Comparison of ENCODE assay signal across 10 cellular contexts in genomic region chr17:78125138-78125913, GRCh38. TPM values are rescaled to one million over a fixed set of nuclear protein-coding genes. Genes with fewer than 3 reads are reported as not detected.
A peak's percentile ranks its signal among the peaks of the same experiment; 100 is the strongest.
DNase-seq lines count a peak whose midpoint lies in the region; ATAC-seq and TF ChIP-seq lines count a peak whose summit lies in the region.
"Had no signal": no experiment of that assay in that cellular context is flagged by ENCODE, and none has a peak within 500 bp of the region (broad histone marks: within the 10 kb centered on the region; RNA-seq: fewer than 3 reads in every experiment).

No MANE protein-coding gene starts in this region.

- H3K27ac Mint-ChIP-seq in activated T-helper 2 cell treated with anti-CD3 and anti-CD28 coated beads, Interferon-gamma antibody, Interleukin-2, Interleukin-4, amounts not matched to agents 10 μg/mL and 5 μg/mL and 100 μg/mL, durations not matched to agents 14 hours and 24 hours and 36 hours = peak overlapping the region; percentile 70

- H3K27me3 ChIP-seq in BLaER1 (no peaks in the 10 kb centered on the region), HL-60 (ENCODE audit: insufficient read depth, poor library complexity, severe bottlenecking) (no peaks in the 10 kb centered on the region), mononuclear cell (ENCODE audit: insufficient read depth, low read length) (no peaks in the 10 kb centered on the region)

- peaks cover 38% of the 10 kb centered on the region for H4K20me1 ChIP-seq in BLaER1

- H3K27me3 Mint-ChIP-seq in activated T-helper 2 cell treated with anti-CD3 and anti-CD28 coated beads, Interferon-gamma antibody, Interleukin-2, Interleukin-4, amounts not matched to agents 10 μg/mL and 5 μg/mL and 100 μg/mL, durations not matched to agents 14 hours and 24 hours and 36 hours (ENCODE audit: low read depth) = no peaks in the 10 kb centered on the region

- H3K27ac ChIP-seq in BLaER1 (peak overlapping the region; percentile 98), HL-60 (replicated peaks) (peak overlapping the region; percentile 93)

- peaks cover 52% of the 10 kb centered on the region for H3K36me3 ChIP-seq in BLaER1

- H3K9me3 Mint-ChIP-seq in activated T-helper 2 cell treated with anti-CD3 and anti-CD28 coated beads, Interferon-gamma antibody, Interleukin-2, Interleukin-4, amounts not matched to agents 10 μg/mL and 5 μg/mL and 100 μg/mL, durations not matched to agents 14 hours and 24 hours and 36 hours = no peaks in the 10 kb centered on the region
- H3K9me3 Mint-ChIP-seq: neural crest cell had no signal

- peak overlapping the region; percentile 100 for H3K4me2 ChIP-seq in BLaER1

- peaks cover 56% of the 10 kb centered on the region for H3K36me3 Mint-ChIP-seq in activated T-helper 2 cell treated with anti-CD3 and anti-CD28 coated beads, Interferon-gamma antibody, Interleukin-2, Interleukin-4, amounts not matched to agents 10 μg/mL and 5 μg/mL and 100 μg/mL, durations not matched to agents 14 hours and 24 hours and 36 hours (ENCODE audit: low read depth)

- H3K4me3 Mint-ChIP-seq in activated T-helper 2 cell treated with anti-CD3 and anti-CD28 coated beads, Interferon-gamma antibody, Interleukin-2, Interleukin-4, amounts not matched to agents 10 μg/mL and 5 μg/mL and 100 μg/mL, durations not matched to agents 14 hours and 24 hours and 36 hours (ENCODE audit: low read depth) = peak overlapping the region; percentile 88
- H3K4me3 Mint-ChIP-seq: neural crest cell had no signal

- H3K4me1 Mint-ChIP-seq in activated T-helper 2 cell treated with anti-CD3 and anti-CD28 coated beads, Interferon-gamma antibody, Interleukin-2, Interleukin-4, amounts not matched to agents 10 μg/mL and 5 μg/mL and 100 μg/mL, durations not matched to agents 14 hours and 24 hours and 36 hours (ENCODE audit: low read depth) = peaks cover 57% of the 10 kb centered on the region

- intact Hi-C loops in activated T-helper 2 cell treated with anti-CD3 and anti-CD28 coated beads, Interferon-gamma antibody, Interleukin-2, Interleukin-4, amounts not matched to agents 10 μg/mL and 5 μg/mL and 100 μg/mL, durations not matched to agents 14 hours and 24 hours and 36 hours (cut with micrococcal nuclease) = loop anchor here (10.0 kb wide), 2 partner anchors 671 to 1391 kb away; partner anchors contain the start of genes MFSD11 and SRSF2

- peak overlapping the region; percentile 93 for H3K4me3 ChIP-seq in BLaER1
- H3K4me3 ChIP-seq in HL-60 (replicated peaks; ENCODE audit: insufficient read depth, low read length) = peak overlapping the region; percentile 16
- peak overlapping the region; percentile 8 for H3K4me3 ChIP-seq in mononuclear cell (ENCODE audit: low read length)

- TF ChIP-seq CTCF in HL-60 (IDR thresholded peaks at IDR 0.05; ENCODE audit: insufficient read depth, low read length) = no peak

- DNase-seq in HL-60 (ENCODE audit: low read depth in 1 of 2, low spot score in 1 of 2) (peak in 1 of 2 experiments; percentile 54), GM03348 (ENCODE audit: low spot score) (no peak), NCI-H1930 (lab: John Stamatoyannopoulos, UW) (no peak)
- DNase-seq in activated T-helper 2 cell treated with anti-CD3 and anti-CD28 coated beads, Interferon-gamma antibody, Interleukin-2, Interleukin-4, amounts not matched to agents 10 μg/mL and 5 μg/mL and 100 μg/mL, durations not matched to agents 14 hours and 24 hours and 36 hours (ENCODE audit: low spot score) = no peak
- DNase-seq: NCI-H2107 had no signal

- ATAC-seq in GM21825 (IDR thresholded peaks at IDR 0.05; ENCODE audit: unreplicated experiment) (no peak), GM21786 (IDR thresholded peaks at IDR 0.05; ENCODE audit: unreplicated experiment) (no peak)

- H3K4me1 ChIP-seq in BLaER1 = peaks cover 86% of the 10 kb centered on the region
- peaks cover 85% of the 10 kb centered on the region for H3K4me1 ChIP-seq in mononuclear cell (ENCODE audit: insufficient read depth, low read length)

- peak overlapping the region; percentile 97 for H3K9ac ChIP-seq in BLaER1

- H3K9me3 ChIP-seq in BLaER1 = no peaks in the 10 kb centered on the region
- H3K9me3 ChIP-seq in mononuclear cell (ENCODE audit: low read depth, low read length) = no peaks in the 10 kb centered on the region

RNA-seq across cellular contexts. Expression of gene TMC6, which starts 3.2 kb away (rescaled TPM):
- 240 and 241 TPM in 2 replicates for total RNA-seq in activated T-helper 2 cell treated with anti-CD3 and anti-CD28 coated beads, Interferon-gamma antibody, Interleukin-2, Interleukin-4, amounts not matched to agents 10 μg/mL and 5 μg/mL and 100 μg/mL, durations not matched to agents 14 hours and 24 hours and 36 hours
- total RNA-seq in mononuclear cell = 136 TPM

RNA-seq across cellular contexts. Expression of gene TMC8, which starts 5.2 kb away (rescaled TPM):
- total RNA-seq in activated T-helper 2 cell treated with anti-CD3 and anti-CD28 coated beads, Interferon-gamma antibody, Interleukin-2, Interleukin-4, amounts not matched to agents 10 μg/mL and 5 μg/mL and 100 μg/mL, durations not matched to agents 14 hours and 24 hours and 36 hours = 196 and 208 TPM in 2 replicates
- 138 TPM for total RNA-seq in mononuclear cell

RNA-seq across cellular contexts. Expression of gene C17orf99, which starts 20.9 kb away (rescaled TPM):
- not detected in 2 replicates for total RNA-seq in activated T-helper 2 cell treated with anti-CD3 and anti-CD28 coated beads, Interferon-gamma antibody, Interleukin-2, Interleukin-4, amounts not matched to agents 10 μg/mL and 5 μg/mL and 100 μg/mL, durations not matched to agents 14 hours and 24 hours and 36 hours
- total RNA-seq in mononuclear cell = not detected
- total RNA-seq: neural crest cell had no signal

RNA-seq across cellular contexts. Expression of gene SYNGR2, which starts 43.1 kb away (rescaled TPM):
- 92.5 and 92.9 TPM in 2 replicates for total RNA-seq in activated T-helper 2 cell treated with anti-CD3 and anti-CD28 coated beads, Interferon-gamma antibody, Interleukin-2, Interleukin-4, amounts not matched to agents 10 μg/mL and 5 μg/mL and 100 μg/mL, durations not matched to agents 14 hours and 24 hours and 36 hours
- total RNA-seq in mononuclear cell = 44.7 TPM

Comparison
In these comparisons a context has a peak if more than half of its experiments do, and no peak if none do; other contexts are left out.
1. H3K4me3 ChIP-seq: peak in every context shown above with its lines; median percentile 93 in BLaER1; 16 in HL-60; 8 in mononuclear cell.